ENCODE assay signal across 11 cellular contexts in genomic region chr16:72932050-72932449, GRCh38.
DNase-seq lines count a peak whose midpoint lies in the region; ATAC-seq and TF ChIP-seq lines count a peak whose summit lies in the region.
"Had no signal": no experiment of that assay in that cellular context is flagged by ENCODE, and none has a peak within 500 bp of the region (broad histone marks: within the 10 kb centered on the region; RNA-seq: fewer than 3 reads in every experiment).

No MANE protein-coding gene starts in this region.

- no peak overlapping the region for H3K9ac ChIP-seq in H9 (ENCODE audit: extremely low read depth, insufficient read length, low read length)
- H3K9ac ChIP-seq in iPS-18a (ENCODE audit: low read length): peak overlapping the region; percentile 18

- intact Hi-C loops in stomach (cut with DNase I; ENCODE audit: low total_unique reads): no loop called here

- peak overlapping the region; percentile 85 for H3T11ph ChIP-seq in H9 (ENCODE audit: low read length)

- no peak overlapping the region for H2BK120ac ChIP-seq in H9 (ENCODE audit: low read depth, low read length, poor library complexity, severe bottlenecking)

- H3K4me1 ChIP-seq in H9 (ENCODE audit: insufficient read depth, low read length) (peaks cover 5% of the 10 kb centered on the region; the same call in 1 of the 2 replicates), iPS-18a (ENCODE audit: control insufficient read depth, low read depth, low read length) (peaks cover 11% of the 10 kb centered on the region), stomach (peaks cover 18 to 72% (median 49%) of the 10 kb centered on the region in 4 donors)

- no peaks in the 10 kb centered on the region for H3K36me3 Mint-ChIP-seq in H9 (ENCODE audit: insufficient read depth in 1 of 3, low read depth in 3 of 3)
- no peaks in the 10 kb centered on the region for H3K36me3 Mint-ChIP-seq in activated T-helper 17 cell treated with anti-CD3 and anti-CD28 coated beads, Interleukin-2, amount 50 U/mL, for 72 hours (ENCODE audit: low read depth)

- H3K27me3 Mint-ChIP-seq in H9 (ENCODE audit: low read depth): peaks cover 2% of the 10 kb centered on the region; the same call in 1 of the 2 replicates
- peaks cover 3% of the 10 kb centered on the region for H3K27me3 Mint-ChIP-seq in activated T-helper 17 cell treated with anti-CD3 and anti-CD28 coated beads, Interleukin-2, amount 50 U/mL, for 72 hours

- TF ChIP-seq CTCF in H9 (conservative IDR thresholded peaks at IDR 0.05): no peak
- TF ChIP-seq CTCF in stomach (IDR thresholded peaks at IDR 0.05): no peak

- H3K79me1 ChIP-seq in H9 (ENCODE audit: insufficient read depth, low read depth, low read length, poor library complexity, severe bottlenecking): no peaks in the 10 kb centered on the region

- H2BK5ac ChIP-seq in H9 (ENCODE audit: insufficient read length, low read length): no peak overlapping the region

- H3K27me3 ChIP-seq in H9 (ENCODE audit: insufficient read depth, low read length): no peaks in the 10 kb centered on the region
- H3K27me3 ChIP-seq in iPS-18a (ENCODE audit: control insufficient read depth, insufficient read depth, low read length): no peaks in the 10 kb centered on the region
- H3K27me3 ChIP-seq in stomach: no peaks in the 10 kb centered on the region

- DNase-seq in H9: no peak
- DNase-seq in stomach: no peak
- no peak for DNase-seq in stimulated activated CD4-positive, alpha-beta T cell treated with anti-CD3 and anti-CD28 coated beads, Interleukin-2, amount 100 ng/mL, for 48 hours
- DNase-seq in NCI-H1092 treated with DMSO at 0.1 percent for 48 hours (lab: John Stamatoyannopoulos, UW): no peak
- DNase-seq: activated CD4-positive, alpha-beta T cell treated with anti-CD3 and anti-CD28 coated beads, Interleukin-2, amount 50 U/mL, for 4 hours; dorsolateral prefrontal cortex had no signal

- no peak overlapping the region for H2BK12ac ChIP-seq in H9 (ENCODE audit: insufficient read length, low read depth, low read length)

- H3K4me3 ChIP-seq in iPS-18a (ENCODE audit: low read length): no peak overlapping the region
- no peak overlapping the region for H3K4me3 ChIP-seq in stomach
- H3K4me3 ChIP-seq: lung had no signal

- H3K79me2 ChIP-seq in H9 (ENCODE audit: insufficient read depth, low read length): no peaks in the 10 kb centered on the region

- TF ChIP-seq EP300 in stomach (IDR thresholded peaks at IDR 0.05): no peak

- no peak overlapping the region for H3K4me3 Mint-ChIP-seq in H9
- peak overlapping the region; percentile 48 for H3K4me3 Mint-ChIP-seq in activated T-helper 17 cell treated with anti-CD3 and anti-CD28 coated beads, Interleukin-2, amount 50 U/mL, for 72 hours

- no peak overlapping the region for H2BK20ac ChIP-seq in H9 (ENCODE audit: low read depth, low read length, poor library complexity, severe bottlenecking)

- H3K23me2 ChIP-seq in H9 (ENCODE audit: insufficient read length, low read depth, low read length, poor library complexity, severe bottlenecking): no peaks in the 10 kb centered on the region

- H2AFZ ChIP-seq in H9 (ENCODE audit: low read length): no peak overlapping the region

- H3K23ac ChIP-seq in H9 (ENCODE audit: insufficient read length, low read depth, low read length): no peak overlapping the region

- H3K27ac ChIP-seq in H9 (ENCODE audit: insufficient read length, low read depth, low read length) (no peak overlapping the region), iPS-18a (ENCODE audit: low read length) (no peak overlapping the region), stomach (peak overlapping the region in 4 of 5 donors; percentile 43 to 59 (median 56))

- H2AK5ac ChIP-seq in H9 (ENCODE audit: insufficient read length, low read length): no peak overlapping the region

- peaks cover 26 to 38% of the 10 kb centered on the region in 2 experiments for H3K4me1 Mint-ChIP-seq in H9
- H3K4me1 Mint-ChIP-seq in activated T-helper 17 cell treated with anti-CD3 and anti-CD28 coated beads, Interleukin-2, amount 50 U/mL, for 72 hours: peaks cover 4% of the 10 kb centered on the region

- H4K20me1 ChIP-seq in H9 (ENCODE audit: control insufficient read depth, insufficient read depth, insufficient read length): no peaks in the 10 kb centered on the region

- WGBS in H9 (ENCODE audit: extremely low coverage, insufficient read length, low lambda C conversion rate): no CpG with 5 or more reads among the region's 2 CpGs
- 37 to 59% (median 48%) methylated on average over 2 of the region's 2 CpGs for WGBS in stomach, 5 donors

- H3K4me2 ChIP-seq in H9 (ENCODE audit: insufficient read depth, insufficient read length, low read length): no peak overlapping the region

- H3K4ac ChIP-seq in H9 (ENCODE audit: low read depth, low read length): no peak overlapping the region; the same call in 1 of the 2 replicates

- H3K9me3 Mint-ChIP-seq in H9: peaks cover 0 to 4% of the 10 kb centered on the region in 2 experiments; a peak in 2 of 5 replicates
- no peaks in the 10 kb centered on the region for H3K9me3 Mint-ChIP-seq in activated T-helper 17 cell treated with anti-CD3 and anti-CD28 coated beads, Interleukin-2, amount 50 U/mL, for 72 hours

- H3K56ac ChIP-seq in H9 (ENCODE audit: insufficient read length, low read depth, low read length): no peak overlapping the region

- H3K36me3 ChIP-seq in iPS-18a (ENCODE audit: control insufficient read depth, low read depth, low read length) (no peaks in the 10 kb centered on the region), stomach (no peaks in the 10 kb centered on the region)

- peak overlapping the region in 1 of 3 experiments; percentile 48; a peak in 2 of 7 replicates for H3K27ac Mint-ChIP-seq in H9
- H3K27ac Mint-ChIP-seq in activated T-helper 17 cell treated with anti-CD3 and anti-CD28 coated beads, Interleukin-2, amount 50 U/mL, for 72 hours: peak overlapping the region; percentile 25

- no peak overlapping the region for H4K8ac ChIP-seq in H9 (replicated peaks; ENCODE audit: insufficient read length, low read depth, low read length)

- no peak for TF ChIP-seq POLR2A in stomach (IDR thresholded peaks at IDR 0.05)

- H3K9me3 ChIP-seq in H9 (ENCODE audit: control insufficient read depth, low read depth, low read length) (no peaks in the 10 kb centered on the region), iPS-18a (ENCODE audit: control insufficient read depth, low read depth, low read length) (no peaks in the 10 kb centered on the region), stomach (no peaks in the 10 kb centered on the region)

- peak; percentile 43 for ATAC-seq in activated T-helper 17 cell treated with anti-CD3 and anti-CD28 coated beads, Interleukin-2, amount 50 U/mL, for 72 hours (replicated peaks)
- no peak for ATAC-seq in GM19023 (IDR thresholded peaks at IDR 0.05; ENCODE audit: unreplicated experiment)
- ATAC-seq: HCT116 had no signal

- H4K5ac ChIP-seq in H9 (ENCODE audit: insufficient read length, low read depth, low read length): no peak overlapping the region

- no peak overlapping the region for H2BK15ac ChIP-seq in H9 (ENCODE audit: low read depth, low read length)

- H3K18ac ChIP-seq in H9 (ENCODE audit: insufficient read length, low read depth, low read length): peak overlapping the region; percentile 25

- no peak overlapping the region for H3K14ac ChIP-seq in H9 (ENCODE audit: insufficient read depth, low read length)

- H4K91ac ChIP-seq in H9 (ENCODE audit: insufficient read length, low read depth, low read length): no peak overlapping the region

Comparison
In these comparisons a context has a peak if more than half of its experiments do, and no peak if none do; other contexts are left out.
1. H3K27ac ChIP-seq: peak in stomach (4 of 5); none in H9 (single experiment) and iPS-18a (single experiment).